In genomic region chr2:95062716-95063400, GRCh38 we compare ENCODE assay signal across 7 cellular contexts. TPM values are rescaled to one million over a fixed set of nuclear protein-coding genes. Genes with fewer than 3 reads are reported as not detected.
DNase-seq lines count a peak whose midpoint lies in the region; ATAC-seq and TF ChIP-seq lines count a peak whose summit lies in the region.

No MANE protein-coding gene starts in this region.

- peak; percentile 74 for ATAC-seq in GM18505 (IDR thresholded peaks at IDR 0.05; ENCODE audit: unreplicated experiment)
- ATAC-seq in GM21381 (IDR thresholded peaks at IDR 0.05; ENCODE audit: unreplicated experiment), result peak; percentile 70

- TF ChIP-seq POLR2A in GM18505 (IDR thresholded peaks at IDR 0.05; ENCODE audit: borderline replicate concordance, extremely low read depth, insufficient read depth, insufficient read length), result no peak

- TF ChIP-seq CTCF in LNCaP clone FGC (IDR thresholded peaks at IDR 0.05; ENCODE audit: control insufficient read depth, extremely low read depth, insufficient read depth), result 0 out of 2 replicates have a peak, but pooled peaks have one; percentile 4

- H3K4me3 ChIP-seq in LNCaP clone FGC (ENCODE audit: low read depth, low read length), result no peak overlapping the region

- DNase-seq in LNCaP clone FGC (ENCODE audit: low read depth) (no peak), globus pallidus (ENCODE audit: low spot score) (peak; percentile 61), cardiac septum (ENCODE audit: low spot score) (no peak), kidney tubule cell (ENCODE audit: low spot score) (no peak), HPDE6-E6E7 (ENCODE audit: extremely low spot score) (no peak)

- intact Hi-C loops in cardiac septum (cut with DNase I), result no loop called here

RNA-seq across cellular contexts. Expression of gene MAL, which starts 37.4 kb away (rescaled TPM):
- total RNA-seq in cardiac septum, result 8.3 TPM

RNA-seq across cellular contexts. Expression of gene MRPS5, which starts 58.8 kb away (rescaled TPM):
- total RNA-seq in cardiac septum, result 69.4 TPM
